Comparison of ENCODE assay signal across 13 cellular contexts in genomic region chr15:57555270-57555669, GRCh38. TPM values are rescaled to one million over a fixed set of nuclear protein-coding genes. Genes with fewer than 3 reads are reported as not detected.
DNase-seq lines count a peak whose midpoint lies in the region; ATAC-seq, FAIRE-seq and TF ChIP-seq lines count a peak whose summit lies in the region.
"Had no signal": no experiment of that assay in that cellular context is flagged by ENCODE, and none has a peak within 500 bp of the region (broad histone marks: within the 10 kb centered on the region; RNA-seq: fewer than 3 reads in every experiment).

No MANE protein-coding gene starts in this region.

- no peak overlapping the region for H3K4me2 ChIP-seq in mammary epithelial cell (ENCODE audit: insufficient read depth, low read depth, low read length)
- no peak overlapping the region for H3K4me2 ChIP-seq in K562 (ENCODE audit: insufficient read depth, low read length)
- H3K4me2 ChIP-seq: A549 had no signal

- POLR2A ChIA-PET in K562 (lab: Yijun Ruan, JAX) = interaction anchor here (0.8 kb wide), 1 partner anchor 13 kb away, joined by 3 read pairs; no protein-coding TSS in a partner anchor
- POLR2A ChIA-PET in CD8-positive, alpha-beta memory T cell (lab: Charles Lee) = no interaction called here

- H2AFZ ChIP-seq in mammary epithelial cell (ENCODE audit: low read depth, low read length) (peak overlapping the region; percentile 71), K562 (ENCODE audit: low read depth, low read length) (no peak overlapping the region)

- no peak overlapping the region for H3K27ac Mint-ChIP-seq in CD8-positive, alpha-beta memory T cell

- H3K36me3 ChIP-seq in mammary epithelial cell (ENCODE audit: insufficient read depth, low read length) (no peaks in the 10 kb centered on the region), breast epithelium (no peaks in the 10 kb centered on the region), K562 (ENCODE audit: control insufficient read depth, insufficient read depth, low read length) (no peaks in the 10 kb centered on the region), upper lobe of left lung (no peaks in the 10 kb centered on the region)
- H3K36me3 ChIP-seq in CD8-positive, alpha-beta memory T cell (ENCODE audit: insufficient read depth, low read length) = no peaks in the 10 kb centered on the region
- H3K36me3 ChIP-seq: tibial nerve had no signal

- TF ChIP-seq EP300 in K562 (IDR thresholded peaks at IDR 0.05; ENCODE audit: low read length) (no peak), upper lobe of left lung (IDR thresholded peaks at IDR 0.05) (no peak)

- no peak overlapping the region for H3K4me3 ChIP-seq in mammary epithelial cell (replicated peaks in 1 of 3; ENCODE audit: insufficient read depth in 1 of 3, low read depth in 2 of 3, low read length in 3 of 3)
- H3K4me3 ChIP-seq in breast epithelium = no peak overlapping the region
- H3K4me3 ChIP-seq in K562 = no peak overlapping the region
- H3K4me3 ChIP-seq in upper lobe of left lung = no peak overlapping the region
- no peak overlapping the region for H3K4me3 ChIP-seq in CD8-positive, alpha-beta memory T cell (ENCODE audit: low read length)
- H3K4me3 ChIP-seq: A549, mucosa of descending colon, tibial nerve had no signal

- H3K4me1 ChIP-seq in mammary epithelial cell (ENCODE audit: insufficient read depth, low read length) = peaks cover 50% of the 10 kb centered on the region
- peaks cover 0 to 10% of the 10 kb centered on the region in 2 donors for H3K4me1 ChIP-seq in breast epithelium
- no peaks in the 10 kb centered on the region; a peak in 1 of 5 replicates for H3K4me1 ChIP-seq in K562 (replicated peaks in 1 of 2; ENCODE audit: control insufficient read depth in 2 of 2, insufficient read depth in 2 of 2, low read length in 2 of 2)
- H3K4me1 ChIP-seq in upper lobe of left lung = peaks cover 26 to 46% (median 35%) of the 10 kb centered on the region in 4 donors
- H3K4me1 ChIP-seq in CD8-positive, alpha-beta memory T cell (ENCODE audit: insufficient read depth, low read length) = no peaks in the 10 kb centered on the region

- in situ Hi-C loops in mammary epithelial cell (cut with MboI; ENCODE audit: low sequenced_read_pairs in 2 of 2) (loop anchor here in 1 of 2 donors (10.0 kb wide), 1 partner anchor 310 kb away; no protein-coding TSS in a partner anchor), K562 (cut with MboI) (loop anchor here (25.0 kb wide), 1 partner anchor 507 kb away; the partner anchor contains the start of gene ALDH1A2)

- H3K27ac ChIP-seq in mammary epithelial cell (ENCODE audit: insufficient read depth, low read depth, low read length) (no peak overlapping the region), breast epithelium (no peak overlapping the region), K562 (ENCODE audit: extremely low read depth, low read depth, low read length) (no peak overlapping the region), upper lobe of left lung (peak overlapping the region in 3 of 4 donors; percentile 45 to 84 (median 74))
- no peak overlapping the region for H3K27ac ChIP-seq in CD8-positive, alpha-beta memory T cell (ENCODE audit: low read depth, low read length)
- H3K27ac ChIP-seq: tibial nerve had no signal

- no TSS peak for BruUV-seq in mammary epithelial cell (replicated peaks; lab: Mats Ljungman, UMichigan)
- BruUV-seq in K562 (replicated peaks; lab: Mats Ljungman, UMichigan) = no TSS peak

- H3K27me3 Mint-ChIP-seq in CD8-positive, alpha-beta memory T cell = peaks cover 9 to 27% of the 10 kb centered on the region in 2 donors

- CTCF ChIA-PET in mammary epithelial cell (lab: Charles Lee; ENCODE audit: low non-redundant PET) (interaction anchor here (0.6 kb wide), 1 partner anchor 165 kb away, joined by 3 read pairs; no protein-coding TSS in a partner anchor), K562 (lab: Yijun Ruan, JAX; ENCODE audit: low intra/inter-chr PET ratio) (no interaction called here)
- CTCF ChIA-PET in CD8-positive, alpha-beta memory T cell (lab: Charles Lee) = no interaction called here

- no peaks in the 10 kb centered on the region for H3K79me2 ChIP-seq in mammary epithelial cell (ENCODE audit: insufficient read depth, low read length)
- H3K79me2 ChIP-seq in K562 (ENCODE audit: control insufficient read depth, insufficient read depth, low read length) = no peaks in the 10 kb centered on the region

- H3K9me3 ChIP-seq in mammary epithelial cell (replicated peaks; ENCODE audit: insufficient read depth, low read length) = no peaks in the 10 kb centered on the region
- no peaks in the 10 kb centered on the region for H3K9me3 ChIP-seq in breast epithelium
- H3K9me3 ChIP-seq in K562 (replicated peaks; ENCODE audit: control insufficient read depth, insufficient read depth, low read depth, low read length) = no peaks in the 10 kb centered on the region
- H3K9me3 ChIP-seq in upper lobe of left lung = no peaks in the 10 kb centered on the region
- no peaks in the 10 kb centered on the region for H3K9me3 ChIP-seq in CD8-positive, alpha-beta memory T cell (ENCODE audit: low read length)
- H3K9me3 ChIP-seq: A549, mucosa of descending colon, tibial nerve had no signal

- H3K4me1 Mint-ChIP-seq in CD8-positive, alpha-beta memory T cell = no peaks in the 10 kb centered on the region

- 100% methylated on average over 3 of the region's 3 CpGs for WGBS in mammary epithelial cell (ENCODE audit: low coverage, missing lambda C conversion rate)
- WGBS in K562 (ENCODE audit: insufficient coverage, low coverage, missing lambda C conversion rate) = 14% methylated on average over 3 of the region's 3 CpGs
- 73 to 87% methylated on average over 3 of the region's 3 CpGs for WGBS in upper lobe of left lung, 2 donors

- dilution Hi-C loops in mammary epithelial cell (cut with HindIII; ENCODE audit: low sequenced_read_pairs) = no loop called here

- H3K9ac ChIP-seq in mammary epithelial cell (ENCODE audit: insufficient read depth, low read length) (no peak overlapping the region), K562 (ENCODE audit: insufficient read depth in 1 of 2, low read depth in 2 of 2, low read length in 2 of 2) (no peak overlapping the region)

- TF ChIP-seq CTCF in mammary epithelial cell (conservative IDR thresholded peaks at IDR 0.05 in 1 of 2, IDR thresholded peaks at IDR 0.05 in 1 of 2; ENCODE audit: extremely low read depth in 1 of 2, insufficient read depth in 1 of 2, low read depth in 1 of 2, low read length in 2 of 2) (no peak), breast epithelium (IDR thresholded peaks at IDR 0.05) (no peak), K562 (IDR thresholded peaks at IDR 0.05 in 2 of 3, conservative IDR thresholded peaks at IDR 0.05 in 1 of 3; ENCODE audit: insufficient read depth in 2 of 3, low read depth in 1 of 3, low read length in 3 of 3) (no peak), upper lobe of left lung (IDR thresholded peaks at IDR 0.05) (no peak)

- H3K27me3 ChIP-seq in mammary epithelial cell (ENCODE audit: insufficient read depth, low read length) = no peaks in the 10 kb centered on the region
- no peaks in the 10 kb centered on the region for H3K27me3 ChIP-seq in breast epithelium
- peaks cover 14 to 64% of the 10 kb centered on the region in 2 experiments for H3K27me3 ChIP-seq in K562 (ENCODE audit: control insufficient read depth in 2 of 2, insufficient read depth in 2 of 2, low read length in 2 of 2)
- no peaks in the 10 kb centered on the region for H3K27me3 ChIP-seq in upper lobe of left lung
- H3K27me3 ChIP-seq in CD8-positive, alpha-beta memory T cell (ENCODE audit: insufficient read depth, low read length, poor library complexity, severe bottlenecking) = no peaks in the 10 kb centered on the region
- H3K27me3 ChIP-seq: tibial nerve had no signal

- no peaks in the 10 kb centered on the region for H3K36me3 Mint-ChIP-seq in CD8-positive, alpha-beta memory T cell

- no peaks in the 10 kb centered on the region for H3K9me3 Mint-ChIP-seq in CD8-positive, alpha-beta memory T cell

- H3K4me3 Mint-ChIP-seq in CD8-positive, alpha-beta memory T cell = peak overlapping the region in 1 of 7 donors; percentile 29

- intact Hi-C loops in mammary epithelial cell (cut with micrococcal nuclease) (no loop called here), breast epithelium (cut with DNase I; ENCODE audit: low total_unique reads) (no loop called here), K562 (cut with micrococcal nuclease) (no loop called here)

- no peak for FAIRE-seq in K562 (lab: Jason Lieb, UNC)

- no peaks in the 10 kb centered on the region for H4K20me1 ChIP-seq in mammary epithelial cell (ENCODE audit: insufficient read depth, low read length)
- H4K20me1 ChIP-seq in K562 (replicated peaks; ENCODE audit: control insufficient read depth, insufficient read depth, low read length) = no peaks in the 10 kb centered on the region; the same call in 1 of the 2 replicates

- H3K9me1 ChIP-seq in K562 (ENCODE audit: control insufficient read depth, insufficient read depth, low read length) = no peaks in the 10 kb centered on the region

- TF ChIP-seq POLR2A in breast epithelium (IDR thresholded peaks at IDR 0.05) (no peak), K562 (conservative IDR thresholded peaks at IDR 0.05) (no peak), upper lobe of left lung (IDR thresholded peaks at IDR 0.05) (no peak)

- TF ChIP-seq RAD21 in K562 (CRISPR knock-in tag; conservative IDR thresholded peaks at IDR 0.05 in 1 of 2, IDR thresholded peaks at IDR 0.05 in 1 of 2) = no peak

- no peak for DNase-seq in mammary epithelial cell
- DNase-seq in breast epithelium (ENCODE audit: low spot score in 2 of 2) = no peak
- DNase-seq in K562 (ENCODE audit: extremely low read depth in 1 of 4, low spot score in 3 of 4) = no peak
- peak; percentile 38 to 79 for DNase-seq in lung microvascular endothelial cell (ENCODE audit: low read depth in 2 of 2)
- no peak for DNase-seq in upper lobe of left lung
- DNase-seq in CD8-positive, alpha-beta memory T cell = no peak
- DNase-seq in AML-193 (lab: John Stamatoyannopoulos, UW) = no peak
- DNase-seq: activated CD8-positive, alpha-beta memory T cell treated with anti-CD3 and anti-CD28 coated beads, Interleukin-2, amount 50 U/mL, for 48 hours; Calu3; mucosa of descending colon had no signal

- no peak for ATAC-seq in K562
- ATAC-seq in upper lobe of left lung (ENCODE audit: low FRiP score in 2 of 2) = no peak
- no peak for ATAC-seq in SK-N-SH treated with all-trans-retinoic acid at 6 μM for 48 hours
- ATAC-seq: A549, mucosa of descending colon had no signal

RNA-seq across cellular contexts. Expression of gene MYZAP, which starts 36.4 kb away (rescaled TPM):
- total RNA-seq in mammary epithelial cell (1 to 10 TPM; 1.0 to 4.8 TPM), breast epithelium (10 to 100 TPM; 12.1 to 23.0 (median 16.7) TPM), K562 (2014; rRNA removed) (not detected in 2 replicates), K562 (2014; rRNA removed; fragmentation: Illumina TruSeq; extraction: Trizol) (not detected in 2 replicates), K562 (2015; rRNA removed; fragmentation: Illumina TruSeq; extraction: Trizol) (not detected in 2 replicates), K562 (2021) (not detected in 2 replicates), lung microvascular endothelial cell (49.7 and 86.3 TPM in 2 replicates), upper lobe of left lung (10 to 100 TPM; 22.0 to 54.3 (median 30.4) TPM)
- polyA plus RNA-seq in mammary epithelial cell (1.0 TPM), K562 (2011; rRNA removed) (0.03 TPM in 1 of 2 replicates, not detected in the other), K562 (2014; fragmentation: Illumina TruSeq; extraction: Trizol) (not detected in 2 replicates), K562 (2014; fragmentation: Nextera tagmentation; extraction: Ambion mirVana) (not detected), K562 (2014; rRNA removed) (not detected in 2 replicates)
- not detected for polyA minus RNA-seq in mammary epithelial cell
- not detected in 2 replicates for total RNA-seq in K562 (2011; cell fraction: chromatin; rRNA removed; ENCODE audit: low replicate concordance)
- not detected in 2 replicates for total RNA-seq in K562 (2011; cell fraction: nucleolus; rRNA removed)
- total RNA-seq in K562 (2011; cell fraction: nucleoplasm; rRNA removed) = not detected in 2 replicates
- polyA plus RNA-seq in K562 (2011; cell fraction: cytosol; rRNA removed) = not detected in 2 replicates
- polyA plus RNA-seq in K562 (2011; cell fraction: nucleus; rRNA removed) = not detected in 2 replicates
- not detected in 2 replicates for polyA plus RNA-seq in K562 (2012)
- not detected in 2 replicates for polyA minus RNA-seq in K562 (2011; rRNA and poly(A)+ RNA removed)
- not detected in 2 replicates for polyA minus RNA-seq in K562 (2011; cell fraction: cytosol; rRNA and poly(A)+ RNA removed)
- not detected in 2 replicates for polyA minus RNA-seq in K562 (2011; cell fraction: nucleus; rRNA and poly(A)+ RNA removed)
- total RNA-seq in CD8-positive, alpha-beta memory T cell = not detected
- polyA plus RNA-seq in CD8-positive, alpha-beta memory T cell = not detected

Comparison
In these comparisons a context has a peak if more than half of its experiments do, and no peak if none do; other contexts are left out.
1. DNase-seq: peak in lung microvascular endothelial cell (2 of 2); none in mammary epithelial cell (single experiment), breast epithelium (0 of 2), K562 (0 of 4), upper lobe of left lung (0 of 2), CD8-positive, alpha-beta memory T cell (0 of 5) and AML-193 (0 of 2).
2. H3K27ac ChIP-seq: peak in upper lobe of left lung (3 of 4); none in mammary epithelial cell (single experiment), breast epithelium (0 of 2), K562 (single experiment) and CD8-positive, alpha-beta memory T cell (single experiment).